15 cellular contexts compared by ENCODE assay signal in the genomic region with DNA sequence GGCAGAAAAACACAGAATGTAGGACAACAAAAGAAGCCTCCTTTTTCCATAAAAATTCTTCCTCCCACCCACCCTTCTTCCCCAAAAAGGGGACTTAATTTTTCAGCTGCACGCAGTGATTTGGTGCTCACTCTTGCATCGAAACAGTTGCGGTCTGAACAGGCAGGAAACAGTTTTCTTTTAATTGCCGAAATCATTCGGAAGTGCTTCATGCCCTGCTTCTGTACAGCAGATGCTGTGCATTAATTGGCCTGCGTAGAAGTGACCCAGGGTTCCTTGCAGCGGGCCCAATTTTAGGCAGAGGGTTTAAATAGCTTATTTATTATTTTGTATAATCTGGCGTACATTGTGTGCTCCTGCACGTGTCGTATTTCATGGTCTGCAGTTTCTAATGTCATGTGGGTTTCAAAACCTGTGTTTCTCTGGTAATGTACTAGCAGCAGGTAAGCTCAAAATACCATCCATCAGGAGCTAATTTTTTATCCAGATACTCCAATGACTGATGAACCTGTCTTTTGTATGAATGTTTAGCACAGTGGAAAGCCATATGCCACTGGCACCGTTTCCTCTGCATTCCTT.
DNase-seq lines count a peak whose midpoint lies in the region.
"Had no signal": no experiment of that assay in that cellular context is flagged by ENCODE, and none has a peak within 500 bp of the region (broad histone marks: within the 10 kb centered on the region; RNA-seq: fewer than 3 reads in every experiment).

No MANE protein-coding gene starts in this region.

- no peaks in the 10 kb centered on the region for H3K36me3 ChIP-seq in iPS-18a (ENCODE audit: control insufficient read depth, low read depth, low read length)

- H3K4me3 ChIP-seq in iPS-18a (ENCODE audit: low read length) = no peak overlapping the region

- H3K9me3 ChIP-seq in iPS-18a (ENCODE audit: control insufficient read depth, low read depth, low read length) = no peaks in the 10 kb centered on the region
- H3K9me3 ChIP-seq: SK-N-SH had no signal

- H3K27ac ChIP-seq in iPS-18a (ENCODE audit: low read length) = no peak overlapping the region
- H3K27ac ChIP-seq: HL-60 had no signal

- no peaks in the 10 kb centered on the region for H3K27me3 ChIP-seq in iPS-18a (ENCODE audit: control insufficient read depth, insufficient read depth, low read length)

- H3K9ac ChIP-seq in iPS-18a (ENCODE audit: low read length) = peak overlapping the region; percentile 57
- H3K9ac ChIP-seq: SK-N-SH had no signal

- in situ Hi-C loops in G401 (cut with HindIII; ENCODE audit: low sequenced_read_pairs) = no loop called here

- peaks cover 40% of the 10 kb centered on the region for H3K4me1 ChIP-seq in iPS-18a (ENCODE audit: control insufficient read depth, low read depth, low read length)

- intact Hi-C loops in cardiac septum (cut with DNase I) = no loop called here

- DNase-seq in NCI-H1092 treated with DMSO at 0.1 percent for 48 hours (lab: John Stamatoyannopoulos, UW) (peak; percentile 55), NCI-H1092 (lab: John Stamatoyannopoulos, UW) (no peak), G401 (ENCODE audit: low spot score) (peak; percentile 73), NCI-H69 (lab: John Stamatoyannopoulos, UW) (peak; percentile 98), T-helper 9 cell (no peak), cardiac septum (ENCODE audit: low spot score) (no peak), RKO (ENCODE audit: low spot score) (no peak)
- DNase-seq: 8988T, aorta, HCEC 1CT, left ventricle myocardium superior, NCI-H2029 treated with DMSO at 0.1 percent for 48 hours, SK-N-SH had no signal

Comparison
In these comparisons a context has a peak if more than half of its experiments do, and no peak if none do; other contexts are left out.
1. DNase-seq: peak in NCI-H1092 treated with DMSO at 0.1 percent for 48 hours (single experiment), G401 (single experiment) and NCI-H69 (single experiment); none in NCI-H1092 (single experiment), T-helper 9 cell (single experiment), cardiac septum (single experiment) and RKO (single experiment).